In the genomic region with DNA sequence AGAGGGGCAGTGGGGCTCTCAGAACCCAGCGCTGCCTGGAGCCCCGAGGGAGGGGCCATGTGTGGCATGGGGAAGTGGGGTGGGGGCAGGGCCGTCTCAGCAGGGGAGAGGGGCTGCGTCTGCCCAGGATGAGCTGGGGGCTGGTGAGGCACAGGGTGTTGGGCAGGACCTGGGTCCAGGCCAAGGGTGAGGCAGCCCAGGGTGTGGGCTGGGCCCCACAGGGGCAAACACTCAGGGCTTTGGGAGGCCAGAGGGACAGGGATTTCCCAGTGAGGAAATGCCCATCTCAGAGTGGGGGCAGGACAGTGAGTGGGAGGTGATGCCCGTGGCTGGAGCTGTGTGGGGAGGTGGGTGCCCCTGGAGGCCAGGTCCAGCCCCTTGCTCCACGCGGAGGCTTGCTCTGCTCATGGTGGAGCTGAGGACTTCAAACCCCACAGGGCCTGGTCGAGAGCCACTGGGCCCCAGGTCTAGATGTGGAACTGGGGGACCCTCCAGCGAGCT, we compare ENCODE assay signal across 1 cellular context.
TF ChIP-seq lines count a peak whose summit lies in the region.

No MANE protein-coding gene starts in this region.

TF ChIP-seq in liver, 16 proteins besides CTCF, POLR2A, EP300 and RAD21 (continued from another document):
- TF ChIP-seq, protein P1, sequence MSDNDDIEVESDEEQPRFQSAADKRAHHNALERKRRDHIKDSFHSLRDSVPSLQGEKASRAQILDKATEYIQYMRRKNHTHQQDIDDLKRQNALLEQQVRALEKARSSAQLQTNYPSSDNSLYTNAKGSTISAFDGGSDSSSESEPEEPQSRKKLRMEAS (IDR thresholded peaks at IDR 0.05), result no peak
- TF ChIP-seq FOXA2 (IDR thresholded peaks at IDR 0.05) (no peak), YY1 (IDR thresholded peaks at IDR 0.05) (no peak)
- TF ChIP-seq, protein P2, sequence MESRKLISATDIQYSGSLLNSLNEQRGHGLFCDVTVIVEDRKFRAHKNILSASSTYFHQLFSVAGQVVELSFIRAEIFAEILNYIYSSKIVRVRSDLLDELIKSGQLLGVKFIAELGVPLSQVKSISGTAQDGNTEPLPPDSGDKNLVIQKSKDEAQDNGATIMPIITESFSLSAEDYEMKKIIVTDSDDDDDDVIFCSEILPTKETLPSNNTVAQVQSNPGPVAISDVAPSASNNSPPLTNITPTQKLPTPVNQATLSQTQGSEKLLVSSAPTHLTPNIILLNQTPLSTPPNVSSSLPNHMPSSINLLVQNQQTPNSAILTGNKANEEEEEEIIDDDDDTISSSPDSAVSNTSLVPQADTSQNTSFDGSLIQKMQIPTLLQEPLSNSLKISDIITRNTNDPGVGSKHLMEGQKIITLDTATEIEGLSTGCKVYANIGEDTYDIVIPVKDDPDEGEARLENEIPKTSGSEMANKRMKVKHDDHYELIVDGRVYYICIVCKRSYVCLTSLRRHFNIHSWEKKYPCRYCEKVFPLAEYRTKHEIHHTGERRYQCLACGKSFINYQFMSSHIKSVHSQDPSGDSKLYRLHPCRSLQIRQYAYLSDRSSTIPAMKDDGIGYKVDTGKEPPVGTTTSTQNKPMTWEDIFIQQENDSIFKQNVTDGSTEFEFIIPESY (IDR thresholded peaks at IDR 0.05), result no peak
